Comparison of ENCODE assay signal across 1 cellular context in the genomic region with DNA sequence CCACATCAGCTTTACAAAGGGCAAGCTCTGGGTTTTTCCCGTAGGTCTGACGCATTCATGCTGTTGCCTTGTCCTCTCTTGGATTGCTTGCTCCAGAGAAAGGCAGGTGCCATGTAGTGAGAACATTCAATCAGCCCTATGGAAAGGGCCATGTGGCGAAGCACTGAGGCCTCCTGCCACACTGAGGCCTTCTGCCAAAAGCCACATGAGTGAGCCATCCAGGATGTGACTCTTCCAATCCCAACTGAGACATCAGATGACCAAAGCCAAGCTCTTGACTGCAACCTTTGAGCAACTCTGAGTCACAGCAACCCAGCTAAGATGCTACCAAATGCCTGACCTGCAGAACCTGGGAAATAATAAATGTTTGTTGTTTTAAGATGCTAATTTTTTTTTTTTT.
TF ChIP-seq lines count a peak whose summit lies in the region.

No MANE protein-coding gene starts in this region.

TF ChIP-seq in SK-N-SH, 30 proteins besides CTCF, POLR2A, EP300 and RAD21 (continued from another document):
- TF ChIP-seq, protein P1, sequence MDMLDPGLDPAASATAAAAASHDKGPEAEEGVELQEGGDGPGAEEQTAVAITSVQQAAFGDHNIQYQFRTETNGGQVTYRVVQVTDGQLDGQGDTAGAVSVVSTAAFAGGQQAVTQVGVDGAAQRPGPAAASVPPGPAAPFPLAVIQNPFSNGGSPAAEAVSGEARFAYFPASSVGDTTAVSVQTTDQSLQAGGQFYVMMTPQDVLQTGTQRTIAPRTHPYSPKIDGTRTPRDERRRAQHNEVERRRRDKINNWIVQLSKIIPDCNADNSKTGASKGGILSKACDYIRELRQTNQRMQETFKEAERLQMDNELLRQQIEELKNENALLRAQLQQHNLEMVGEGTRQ (IDR thresholded peaks at IDR 0.05; ENCODE audit: borderline replicate concordance, low read depth, low read length) = no peak
- TF ChIP-seq, protein P2, sequence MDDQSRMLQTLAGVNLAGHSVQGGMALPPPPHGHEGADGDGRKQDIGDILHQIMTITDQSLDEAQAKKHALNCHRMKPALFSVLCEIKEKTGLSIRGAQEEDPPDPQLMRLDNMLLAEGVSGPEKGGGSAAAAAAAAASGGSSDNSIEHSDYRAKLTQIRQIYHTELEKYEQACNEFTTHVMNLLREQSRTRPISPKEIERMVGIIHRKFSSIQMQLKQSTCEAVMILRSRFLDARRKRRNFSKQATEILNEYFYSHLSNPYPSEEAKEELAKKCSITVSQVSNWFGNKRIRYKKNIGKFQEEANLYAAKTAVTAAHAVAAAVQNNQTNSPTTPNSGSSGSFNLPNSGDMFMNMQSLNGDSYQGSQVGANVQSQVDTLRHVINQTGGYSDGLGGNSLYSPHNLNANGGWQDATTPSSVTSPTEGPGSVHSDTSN (IDR thresholded peaks at IDR 0.05) = no peak
- no peak for TF ChIP-seq ZBTB33 (IDR thresholded peaks at IDR 0.05; ENCODE audit: borderline replicate concordance, low read depth)
